Comparison of ENCODE assay signal across 12 cellular contexts in genomic region chr3:156148946-156149348, GRCh38. TPM values are rescaled to one million over a fixed set of nuclear protein-coding genes. Genes with fewer than 3 reads are reported as not detected.
DNase-seq lines count a peak whose midpoint lies in the region; ATAC-seq and TF ChIP-seq lines count a peak whose summit lies in the region.
"Had no signal": no experiment of that assay in that cellular context is flagged by ENCODE, and none has a peak within 500 bp of the region (broad histone marks: within the 10 kb centered on the region; RNA-seq: fewer than 3 reads in every experiment).

No MANE protein-coding gene starts in this region.

- H3K36me3 ChIP-seq in BLaER1 treated with 17β-estradiol and CSF1 and Interleukin-3, amounts not matched to agents 10 nM and 100 nM = no peaks in the 10 kb centered on the region
- no peaks in the 10 kb centered on the region for H3K36me3 ChIP-seq in adrenal gland (replicated peaks in 1 of 2)
- H3K36me3 ChIP-seq in rectal smooth muscle tissue (ENCODE audit: control insufficient read depth, insufficient read depth, low read length) = no peaks in the 10 kb centered on the region
- H3K36me3 ChIP-seq in left lung = no peaks in the 10 kb centered on the region

- no peaks in the 10 kb centered on the region for H4K20me1 ChIP-seq in BLaER1 treated with 17β-estradiol and CSF1 and Interleukin-3, amounts not matched to agents 10 nM and 100 nM

- H3K27me3 ChIP-seq in BLaER1 treated with 17β-estradiol and CSF1 and Interleukin-3, amounts not matched to agents 10 nM and 100 nM = no peaks in the 10 kb centered on the region
- H3K27me3 ChIP-seq in adrenal gland (no peaks in the 10 kb centered on the region), rectal smooth muscle tissue (ENCODE audit: control insufficient read depth, insufficient read depth, low read length) (no peaks in the 10 kb centered on the region), left lung (peaks cover 0 to 6% of the 10 kb centered on the region in 2 donors)

- peaks cover 16 to 24% (median 20%) of the 10 kb centered on the region in 10 experiments for H3K4me1 ChIP-seq in BLaER1 treated with 17β-estradiol and CSF1 and Interleukin-3, amounts not matched to agents 10 nM and 100 nM
- H3K4me1 ChIP-seq in adrenal gland (replicated peaks in 1 of 2) (no peaks in the 10 kb centered on the region), rectal smooth muscle tissue (ENCODE audit: control insufficient read depth, insufficient read depth, low read length) (peaks cover 29% of the 10 kb centered on the region), left lung (peaks cover 0 to 13% of the 10 kb centered on the region in 2 donors)

- H3K27ac ChIP-seq in BLaER1 treated with 17β-estradiol and CSF1 and Interleukin-3, amounts not matched to agents 10 nM and 100 nM = peak overlapping the region in 1 of 11 experiments; percentile 17; a peak in 1 of 22 replicates
- H3K27ac ChIP-seq in adrenal gland (peak overlapping the region in 1 of 5 donors; percentile 46), rectal smooth muscle tissue (ENCODE audit: low read depth, low read length) (peak overlapping the region; percentile 11), left lung (no peak overlapping the region)

- ATAC-seq in left lung = no peak
- no peak for ATAC-seq in GM21717 (IDR thresholded peaks at IDR 0.05; ENCODE audit: unreplicated experiment)

- intact Hi-C loops in adrenal gland (cut with DNase I) = loop anchor here in 1 of 2 donors (10.0 kb wide), 1 partner anchor 366 kb away; no protein-coding TSS in a partner anchor
- intact Hi-C loops in left lung (cut with DNase I) = no loop called here

- no peak for TF ChIP-seq POLR2A in adrenal gland (IDR thresholded peaks at IDR 0.05)

- peak in 5 of 7 donors; percentile 15 to 55 (median 22) for DNase-seq in adrenal gland
- DNase-seq in glomerular endothelial cell (ENCODE audit: extremely low read depth, low read depth, low spot score) = peak; percentile 16
- no peak for DNase-seq in activated gamma-delta T cell (lab: John Stamatoyannopoulos, UW)
- DNase-seq in left lung = no peak
- no peak for DNase-seq in NAMALWA (ENCODE audit: low spot score)
- DNase-seq: activated B cell treated with CpG ODN at 0.5 μM for 24 hours; CD4-positive, CD25-positive, alpha-beta regulatory T cell; NCI-H748 treated with DMSO at 0.1 percent for 48 hours; stimulated activated CD4-positive, alpha-beta T cell treated with anti-CD3 and anti-CD28 coated beads, Interleukin-4, amount 100 ng/mL, for 4 hours had no signal

- 27 to 31% (median 29%) methylated on average over 7 of the region's 7 CpGs for WGBS in adrenal gland, 4 donors

- H3K4me3 ChIP-seq in BLaER1 treated with 17β-estradiol and CSF1 and Interleukin-3, amounts not matched to agents 10 nM and 100 nM = no peak overlapping the region
- no peak overlapping the region for H3K4me3 ChIP-seq in adrenal gland
- no peak overlapping the region for H3K4me3 ChIP-seq in rectal smooth muscle tissue (ENCODE audit: low read length)
- H3K4me3 ChIP-seq in left lung = no peak overlapping the region

- peak overlapping the region; percentile 41 to 69 (median 60) for H3K4me2 ChIP-seq in BLaER1 treated with 17β-estradiol and CSF1 and Interleukin-3, amounts not matched to agents 10 nM and 100 nM

- no peak for TF ChIP-seq CTCF in adrenal gland (IDR thresholded peaks at IDR 0.05)
- TF ChIP-seq CTCF in left lung (IDR thresholded peaks at IDR 0.05) = no peak

- no peaks in the 10 kb centered on the region for H3K9me3 ChIP-seq in BLaER1 treated with 17β-estradiol and CSF1 and Interleukin-3, amounts not matched to agents 10 nM and 100 nM (replicated peaks in 1 of 11)
- H3K9me3 ChIP-seq in adrenal gland (replicated peaks in 1 of 3) (no peaks in the 10 kb centered on the region), left lung (no peaks in the 10 kb centered on the region)

- no peak overlapping the region for H3K9ac ChIP-seq in BLaER1 treated with 17β-estradiol and CSF1 and Interleukin-3, amounts not matched to agents 10 nM and 100 nM
- H3K9ac ChIP-seq in rectal smooth muscle tissue (ENCODE audit: low read length) = no peak overlapping the region

RNA-seq across cellular contexts. Expression of gene KCNAB1, which starts 28.6 kb away (rescaled TPM):
- 1 to 10 TPM in 3 of 8 donors, under 1 TPM in 5; 0.36 to 5.0 (median 0.88) TPM for total RNA-seq in adrenal gland
- polyA plus RNA-seq in adrenal gland = 1 to 10 TPM; 1.5 to 3.4 (median 1.9) TPM
- total RNA-seq in glomerular endothelial cell = 0.70 and 3.4 TPM in 2 replicates
- total RNA-seq in left lung = 1 to 10 TPM in 1 of 2 donors, under 1 TPM in 1; 0.58 to 1.5 TPM
- total RNA-seq: activated B cell treated with CpG ODN at 0.5 μM for 24 hours had no signal

Comparison
In these comparisons a context has a peak if more than half of its experiments do, and no peak if none do; other contexts are left out.
1. DNase-seq: peak in adrenal gland (5 of 7) and glomerular endothelial cell (single experiment); none in activated gamma-delta T cell (single experiment), left lung (0 of 2) and NAMALWA (single experiment).